Comparison of ENCODE assay signal across 8 cellular contexts in genomic region chr19:49808762-49809154, GRCh38. TPM values are rescaled to one million over a fixed set of nuclear protein-coding genes. Genes with fewer than 3 reads are reported as not detected.
A peak's percentile ranks its signal among the peaks of the same experiment; 100 is the strongest.
DNase-seq lines count a peak whose midpoint lies in the region; ATAC-seq and TF ChIP-seq lines count a peak whose summit lies in the region.

No MANE protein-coding gene starts in this region.

- TF ChIP-seq CTCF in coronary artery (IDR thresholded peaks at IDR 0.05), result no peak

- ATAC-seq in left colon, result peak; percentile 72
- no peak for ATAC-seq in HG02798 (IDR thresholded peaks at IDR 0.05; ENCODE audit: poor library complexity, unreplicated experiment)
- no peak for ATAC-seq in GM19351 (IDR thresholded peaks at IDR 0.05; ENCODE audit: unreplicated experiment)

- intact Hi-C loops in left colon (cut with DNase I, micrococcal nuclease), result no loop called here

- peak; percentile 58 for DNase-seq in DMS79 treated with DMSO at 0.1 percent for 48 hours (lab: John Stamatoyannopoulos, UW)
- peak; percentile 95 for DNase-seq in NCI-H2029 (lab: John Stamatoyannopoulos, UW)
- DNase-seq in activated CD4-positive, alpha-beta T cell treated with anti-CD3 and anti-CD28 coated beads, Interleukin-2, amount 50 U/mL, for 4 hours, result peak; percentile 84
- peak; percentile 95 for DNase-seq in coronary artery (ENCODE audit: low spot score)
- peak; percentile 93 to 97 for DNase-seq in left colon
- peak; percentile 74 to 85 for DNase-seq in stimulated activated CD4-positive, alpha-beta T cell treated with anti-CD3 and anti-CD28 coated beads, Interleukin-15, amount 100 ng/mL, for 48 hours (ENCODE audit: low read depth in 2 of 2)

- peak overlapping the region; percentile 94 for H3K4me3 ChIP-seq in coronary artery

- H3K27ac ChIP-seq in coronary artery, result peak overlapping the region; percentile 86 to 98

RNA-seq across cellular contexts. Expression of gene FUZ, which starts 4.3 kb away (rescaled TPM):
- 1 to 10 TPM; 7.6 to 10.0 TPM for total RNA-seq in left colon

RNA-seq across cellular contexts. Expression of gene MED25, which starts 9.3 kb away (rescaled TPM):
- 10 to 100 TPM; 52.6 to 52.8 TPM for total RNA-seq in left colon

RNA-seq across cellular contexts. Expression of gene AP2A1, which starts 42.0 kb away (rescaled TPM):
- total RNA-seq in left colon, result 10 to 100 TPM; 71.2 to 72.9 TPM

RNA-seq across cellular contexts. Expression of gene PTOV1, which starts 42.2 kb away (rescaled TPM):
- total RNA-seq in left colon, result 10 to 100 TPM; 95.3 to 95.5 TPM

RNA-seq across cellular contexts. Expression of gene TSKS, which starts 45.7 kb away (rescaled TPM):
- under 1 TPM; 0.21 to 0.22 TPM for total RNA-seq in left colon
